In genomic region chr1:56424744-56425493, GRCh38 we compare ENCODE assay signal across 9 cellular contexts.
DNase-seq lines count a peak whose midpoint lies in the region; ATAC-seq, FAIRE-seq and TF ChIP-seq lines count a peak whose summit lies in the region.
"Had no signal": no experiment of that assay in that cellular context is flagged by ENCODE, and none has a peak within 500 bp of the region (broad histone marks: within the 10 kb centered on the region; RNA-seq: fewer than 3 reads in every experiment).

No MANE protein-coding gene starts in this region.

- POLR2A ChIA-PET in GM12878 (lab: Charles Lee): interaction anchor here (0.7 to 1.2 kb wide), 2 partner anchors 11 to 99 kb away, joined by 3 read pairs; no protein-coding TSS in a partner anchor

- CTCF ChIA-PET in GM12878 (lab: Yijun Ruan, JAX): interaction anchor here (1.0 to 2.1 kb wide), 2 partner anchors 16 to 152 kb away, joined by 4 to 7 read pairs; no protein-coding TSS in a partner anchor

- H3K4me3 Mint-ChIP-seq in activated T-cell treated with anti-CD3 and anti-CD28 coated beads, Interleukin-2, amount 50 U/mL, for 72 hours: no peak overlapping the region

- peak; percentile 76 for DNase-seq in NCI-H1694 (lab: John Stamatoyannopoulos, UW)
- no peak for DNase-seq in GM12878 (ENCODE audit: low read depth, low spot score)
- DNase-seq in lower lobe of right lung: peak; percentile 69
- no peak for DNase-seq in ureter (ENCODE audit: low spot score)
- no peak for DNase-seq in activated T-cell treated with anti-CD3 and anti-CD28 coated beads, Interleukin-2, amount 50 U/mL, for 72 hours

- H3K4me2 ChIP-seq in BLaER1 treated with 17β-estradiol and CSF1 and Interleukin-3, amounts not matched to agents 10 nM and 100 nM: peak overlapping the region; percentile 32 to 87 (median 70)
- H3K4me2 ChIP-seq in GM12878 (ENCODE audit: control insufficient read depth, insufficient read depth): no peak overlapping the region

- no peak overlapping the region for H3K27ac Mint-ChIP-seq in activated T-cell treated with anti-CD3 and anti-CD28 coated beads, Interleukin-2, amount 50 U/mL, for 72 hours

- peaks cover 15 to 38% (median 31%) of the 10 kb centered on the region in 10 experiments for H3K4me1 ChIP-seq in BLaER1 treated with 17β-estradiol and CSF1 and Interleukin-3, amounts not matched to agents 10 nM and 100 nM
- no peaks in the 10 kb centered on the region for H3K4me1 ChIP-seq in GM12878 (ENCODE audit: control insufficient read depth, insufficient read depth, low read length)
- H3K4me1 ChIP-seq in lower lobe of right lung: peaks cover 12% of the 10 kb centered on the region

- no peaks in the 10 kb centered on the region for H3K36me3 Mint-ChIP-seq in activated T-cell treated with anti-CD3 and anti-CD28 coated beads, Interleukin-2, amount 50 U/mL, for 72 hours (ENCODE audit: insufficient read depth in 2 of 2)

- no peak for TF ChIP-seq RAD21 in GM12878 (IDR thresholded peaks at IDR 0.05; ENCODE audit: insufficient read depth, low read depth, low read length)

- no peaks in the 10 kb centered on the region for H3K27me3 Mint-ChIP-seq in activated T-cell treated with anti-CD3 and anti-CD28 coated beads, Interleukin-2, amount 50 U/mL, for 72 hours (ENCODE audit: low read depth)

- no peaks in the 10 kb centered on the region for H3K79me2 ChIP-seq in GM12878 (ENCODE audit: control insufficient read depth, insufficient read depth, low read length)

- RAD21 ChIA-PET in GM12878 (lab: Charles Lee; ENCODE audit: unreplicated experiment): interaction anchor here (0.7 to 1.2 kb wide), 3 partner anchors 45 to 160 kb away, joined by 3 to 4 read pairs (median 3); no protein-coding TSS in a partner anchor

- no peak for TF ChIP-seq CTCF in GM12878 (IDR thresholded peaks at IDR 0.05 in 2 of 3, conservative IDR thresholded peaks at IDR 0.05 in 1 of 3; ENCODE audit: control insufficient read depth in 2 of 3, extremely low read depth in 1 of 3, insufficient read depth in 1 of 3, low read depth in 3 of 3, low read length in 3 of 3)
- no peak for TF ChIP-seq CTCF in lower lobe of right lung (IDR thresholded peaks at IDR 0.05)

- BruUV-seq in GM12878 (replicated peaks; lab: Mats Ljungman, UMichigan): no TSS peak

- no peaks in the 10 kb centered on the region for H3K27me3 ChIP-seq in BLaER1 treated with 17β-estradiol and CSF1 and Interleukin-3, amounts not matched to agents 10 nM and 100 nM
- H3K27me3 ChIP-seq in GM12878 (replicated peaks in 1 of 2; ENCODE audit: control insufficient read depth in 2 of 2, insufficient read depth in 2 of 2, low read length in 1 of 2) (no peaks in the 10 kb centered on the region; a peak in 2 of 4 replicates), lower lobe of right lung (ENCODE audit: low read depth) (no peaks in the 10 kb centered on the region)

- in situ Hi-C loops in GM12878 (cut with MboI): no loop called here

- FAIRE-seq in GM12878 (lab: Jason Lieb, UNC): no peak
- FAIRE-seq: G401.6 had no signal

- no peak for TF ChIP-seq EP300 in GM12878 (IDR thresholded peaks at IDR 0.05; ENCODE audit: borderline replicate concordance in 1 of 2, control insufficient read depth in 1 of 2, low read depth in 2 of 2, low read length in 2 of 2)

- 9% methylated on average over 6 of the region's 6 CpGs for WGBS in GM12878 (ENCODE audit: insufficient coverage, insufficient replicate concordance, low lambda C conversion rate, missing lambda C conversion rate)

- H3K36me3 ChIP-seq in BLaER1 treated with 17β-estradiol and CSF1 and Interleukin-3, amounts not matched to agents 10 nM and 100 nM: no peaks in the 10 kb centered on the region
- H3K36me3 ChIP-seq in GM12878 (ENCODE audit: control insufficient read depth in 2 of 2, insufficient read depth in 2 of 2, low read length in 1 of 2): no peaks in the 10 kb centered on the region
- H3K36me3 ChIP-seq in lower lobe of right lung: no peaks in the 10 kb centered on the region

- peak; percentile 68 for ATAC-seq in GM12878
- peak; percentile 88 to 93 for ATAC-seq in lower lobe of right lung
- no peak for ATAC-seq in HG02870 (IDR thresholded peaks at IDR 0.05; ENCODE audit: unreplicated experiment)
- ATAC-seq in HG03469 (IDR thresholded peaks at IDR 0.05; ENCODE audit: unreplicated experiment): no peak
- ATAC-seq in activated T-cell treated with anti-CD3 and anti-CD28 coated beads, Interleukin-2, amount 50 U/mL, for 72 hours (replicated peaks in 1 of 2): no peak

- H3K9me3 Mint-ChIP-seq in activated T-cell treated with anti-CD3 and anti-CD28 coated beads, Interleukin-2, amount 50 U/mL, for 72 hours: no peaks in the 10 kb centered on the region

- peak overlapping the region in 10 of 11 experiments; percentile 28 to 85 (median 72); a peak in 17 of 22 replicates for H3K27ac ChIP-seq in BLaER1 treated with 17β-estradiol and CSF1 and Interleukin-3, amounts not matched to agents 10 nM and 100 nM
- H3K27ac ChIP-seq in GM12878 (ENCODE audit: control insufficient read depth, insufficient read depth) (no peak overlapping the region), lower lobe of right lung (peak overlapping the region; percentile 60)

- H3K4me3 ChIP-seq in BLaER1 treated with 17β-estradiol and CSF1 and Interleukin-3, amounts not matched to agents 10 nM and 100 nM: no peak overlapping the region; a peak in 2 of 20 replicates
- H3K4me3 ChIP-seq in GM12878 (no peak overlapping the region), lower lobe of right lung (no peak overlapping the region)

- no peaks in the 10 kb centered on the region for H3K4me1 Mint-ChIP-seq in activated T-cell treated with anti-CD3 and anti-CD28 coated beads, Interleukin-2, amount 50 U/mL, for 72 hours (ENCODE audit: low read depth)

- no peaks in the 10 kb centered on the region for H3K9me3 ChIP-seq in BLaER1 treated with 17β-estradiol and CSF1 and Interleukin-3, amounts not matched to agents 10 nM and 100 nM (replicated peaks in 1 of 11)
- no peaks in the 10 kb centered on the region for H3K9me3 ChIP-seq in GM12878 (replicated peaks; ENCODE audit: control insufficient read depth, insufficient read depth, low read length)
- no peaks in the 10 kb centered on the region for H3K9me3 ChIP-seq in lower lobe of right lung

- SMC1A ChIA-PET in GM12878 (lab: Charles Lee; ENCODE audit: uncharacterized antibody, unreplicated experiment): interaction anchor here (0.5 to 3.3 kb wide), 10 partner anchors 13 to 291 kb away, joined by 3 to 19 read pairs (median 4); no protein-coding TSS in a partner anchor

- peak overlapping the region in 7 of 11 experiments; percentile 25 to 67 (median 59); a peak in 12 of 22 replicates for H3K9ac ChIP-seq in BLaER1 treated with 17β-estradiol and CSF1 and Interleukin-3, amounts not matched to agents 10 nM and 100 nM
- no peak overlapping the region for H3K9ac ChIP-seq in GM12878 (ENCODE audit: control insufficient read depth, insufficient read depth, low read length)

- no peaks in the 10 kb centered on the region for H4K20me1 ChIP-seq in BLaER1 treated with 17β-estradiol and CSF1 and Interleukin-3, amounts not matched to agents 10 nM and 100 nM
- H4K20me1 ChIP-seq in GM12878 (ENCODE audit: control insufficient read depth, insufficient read depth): no peaks in the 10 kb centered on the region

- TF ChIP-seq POLR2A in GM12878 (IDR thresholded peaks at IDR 0.05; ENCODE audit: low read depth, low read length): no peak

- intact Hi-C loops in GM12878 (cut with micrococcal nuclease; ENCODE audit: unreplicated experiment): no loop called here
- intact Hi-C loops in lower lobe of right lung (cut with DNase I): no loop called here

- H2AFZ ChIP-seq in GM12878 (ENCODE audit: control insufficient read depth, low read depth, low read length): no peak overlapping the region

TF ChIP-seq in GM12878, 131 proteins besides CTCF, POLR2A, EP300 and RAD21 (continues in another document):
- TF ChIP-seq MEF2B (IDR thresholded peaks at IDR 0.05; ENCODE audit: partially characterized antibody, poor library complexity, severe bottlenecking): no peak
- no peak for TF ChIP-seq NFXL1 (IDR thresholded peaks at IDR 0.05; ENCODE audit: borderline replicate concordance)
- TF ChIP-seq ATF3 (IDR thresholded peaks at IDR 0.05; ENCODE audit: borderline replicate concordance, extremely low read depth, low read depth, low read length): no peak
- TF ChIP-seq JUND (IDR thresholded peaks at IDR 0.05; ENCODE audit: low read depth, low read length): no peak
- TF ChIP-seq SMARCA5 (IDR thresholded peaks at IDR 0.05): no peak
- TF ChIP-seq SREBF1 (IDR thresholded peaks at IDR 0.05; ENCODE audit: low read length): no peak
- no peak for TF ChIP-seq E2F4 (IDR thresholded peaks at IDR 0.05; ENCODE audit: low read depth, low read length)
- no peak for TF ChIP-seq RELA (IDR thresholded peaks at IDR 0.05; ENCODE audit: borderline replicate concordance, partially characterized antibody)
- TF ChIP-seq TCF7 (IDR thresholded peaks at IDR 0.05; ENCODE audit: borderline replicate concordance): no peak
- TF ChIP-seq, protein P1, sequence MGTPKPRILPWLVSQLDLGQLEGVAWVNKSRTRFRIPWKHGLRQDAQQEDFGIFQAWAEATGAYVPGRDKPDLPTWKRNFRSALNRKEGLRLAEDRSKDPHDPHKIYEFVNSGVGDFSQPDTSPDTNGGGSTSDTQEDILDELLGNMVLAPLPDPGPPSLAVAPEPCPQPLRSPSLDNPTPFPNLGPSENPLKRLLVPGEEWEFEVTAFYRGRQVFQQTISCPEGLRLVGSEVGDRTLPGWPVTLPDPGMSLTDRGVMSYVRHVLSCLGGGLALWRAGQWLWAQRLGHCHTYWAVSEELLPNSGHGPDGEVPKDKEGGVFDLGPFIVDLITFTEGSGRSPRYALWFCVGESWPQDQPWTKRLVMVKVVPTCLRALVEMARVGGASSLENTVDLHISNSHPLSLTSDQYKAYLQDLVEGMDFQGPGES (IDR thresholded peaks at IDR 0.05): no peak

Comparison
In these comparisons a context has a peak if more than half of its experiments do, and no peak if none do; other contexts are left out.
1. DNase-seq: peak in NCI-H1694 (single experiment) and lower lobe of right lung (single experiment); none in GM12878 (single experiment), ureter (single experiment) and activated T-cell treated with anti-CD3 and anti-CD28 coated beads, Interleukin-2, amount 50 U/mL, for 72 hours (0 of 2).
2. ATAC-seq: peak in GM12878 (single experiment) and lower lobe of right lung (2 of 2); none in HG02870 (single experiment), HG03469 (single experiment) and activated T-cell treated with anti-CD3 and anti-CD28 coated beads, Interleukin-2, amount 50 U/mL, for 72 hours (0 of 2).